In genomic region chr2:97935719-97936161, GRCh38 we compare ENCODE assay signal across 8 cellular contexts.
DNase-seq lines count a peak whose midpoint lies in the region; ATAC-seq and TF ChIP-seq lines count a peak whose summit lies in the region.

No MANE protein-coding gene starts in this region.

- POLR2A ChIA-PET in WTC11 (lab: Charles Lee), result no interaction called here

- ATAC-seq in HG02885 (IDR thresholded peaks at IDR 0.05; ENCODE audit: poor library complexity, unreplicated experiment), result peak; percentile 17
- peak; percentile 71 for ATAC-seq in WTC11
- peak in 1 of 2 donors; percentile 6 for ATAC-seq in naive B cell (ENCODE audit: low read depth in 2 of 2)
- ATAC-seq in esophagus mucosa, result no peak

- peak overlapping the region; percentile 73 for H3K27ac Mint-ChIP-seq in WTC11
- peak overlapping the region; percentile 30 to 96 (median 86) for H3K27ac Mint-ChIP-seq in naive B cell

- H3K4me3 Mint-ChIP-seq in WTC11 (peak overlapping the region; percentile 15; the same call in 1 of the 2 replicates), naive B cell (peak overlapping the region in 6 of 8 donors; percentile 42 to 70 (median 60))

- H3K36me3 Mint-ChIP-seq in WTC11, result no peaks in the 10 kb centered on the region
- H3K36me3 Mint-ChIP-seq in naive B cell, result peaks cover 0 to 9% of the 10 kb centered on the region in 2 donors

- DNase-seq in GF-D8 (lab: John Stamatoyannopoulos, UW) (peak; percentile 21), WTC11 (ENCODE audit: low spot score) (no peak), naive B cell (no peak), C1 segment of cervical spinal cord (lab: John Stamatoyannopoulos, UW) (no peak), posterior vena cava (ENCODE audit: low spot score) (no peak)
- DNase-seq in effector CD4-positive, alpha-beta T cell, result no peak

- CTCF ChIA-PET in WTC11 (lab: Charles Lee), result interaction anchor here (0.9 to 1.6 kb wide), 4 partner anchors 22 to 333 kb away, joined by 3 to 6 read pairs (median 4); no protein-coding TSS in a partner anchor

- peaks cover 5% of the 10 kb centered on the region; the same call in 1 of the 2 replicates for H3K9me3 Mint-ChIP-seq in WTC11
- H3K9me3 Mint-ChIP-seq in naive B cell, result peaks cover 0 to 15% (median 3%) of the 10 kb centered on the region in 7 donors

- H3K4me1 Mint-ChIP-seq in WTC11 (peaks cover 39% of the 10 kb centered on the region), naive B cell (peaks cover 75 to 99% (median 84%) of the 10 kb centered on the region in 3 donors)

- no peak for TF ChIP-seq CTCF in WTC11 (IDR thresholded peaks at IDR 0.05)

- intact Hi-C loops in posterior vena cava (cut with DNase I), result no loop called here

- H3K27me3 Mint-ChIP-seq in WTC11 (ENCODE audit: low read depth) (peaks cover 10% of the 10 kb centered on the region), naive B cell (no peaks in the 10 kb centered on the region)

TF ChIP-seq in WTC11, 78 proteins besides CTCF, POLR2A, EP300 and RAD21:
- TF ChIP-seq E2F4 (CRISPR knock-in tag; IDR thresholded peaks at IDR 0.05; ENCODE audit: borderline replicate concordance, low read depth), result no peak
- TF ChIP-seq NR3C1 (CRISPR knock-in tag; conservative IDR thresholded peaks at IDR 0.05; ENCODE audit: low read depth), result no peak
- no peak for TF ChIP-seq TCF7 (CRISPR knock-in tag; IDR thresholded peaks at IDR 0.05; ENCODE audit: low read depth)
- TF ChIP-seq ZNF317 (CRISPR knock-in tag; IDR thresholded peaks at IDR 0.05; ENCODE audit: borderline replicate concordance, low read depth), result no peak
- no peak for TF ChIP-seq PRDM15 (CRISPR knock-in tag; IDR thresholded peaks at IDR 0.05)
- TF ChIP-seq ZNF416 (CRISPR knock-in tag; IDR thresholded peaks at IDR 0.05), result no peak
- no peak for TF ChIP-seq MAX (CRISPR knock-in tag; IDR thresholded peaks at IDR 0.05)
- no peak for TF ChIP-seq CREB1 (CRISPR knock-in tag; IDR thresholded peaks at IDR 0.05)
- no peak for TF ChIP-seq NFATC4 (CRISPR knock-in tag; IDR thresholded peaks at IDR 0.05)
- TF ChIP-seq ZBTB21 (CRISPR knock-in tag; IDR thresholded peaks at IDR 0.05; ENCODE audit: borderline replicate concordance), result no peak
- TF ChIP-seq ZNF138 (CRISPR knock-in tag; conservative IDR thresholded peaks at IDR 0.05), result no peak
- no peak for TF ChIP-seq ZNF263 (CRISPR knock-in tag; IDR thresholded peaks at IDR 0.05; ENCODE audit: low read depth)
- no peak for TF ChIP-seq USF2 (CRISPR knock-in tag; IDR thresholded peaks at IDR 0.05)
- no peak for TF ChIP-seq NR1H2 (CRISPR knock-in tag; IDR thresholded peaks at IDR 0.05)
- no peak for TF ChIP-seq TP53 (CRISPR knock-in tag; IDR thresholded peaks at IDR 0.05)
- no peak for TF ChIP-seq ZNF423 (CRISPR knock-in tag; IDR thresholded peaks at IDR 0.05)
- TF ChIP-seq SP1 (CRISPR knock-in tag; conservative IDR thresholded peaks at IDR 0.05), result no peak
TF ChIP-seq in WTC11: peak in this region for 0.
